ENCODE assay signal across 13 cellular contexts in the genomic region with DNA sequence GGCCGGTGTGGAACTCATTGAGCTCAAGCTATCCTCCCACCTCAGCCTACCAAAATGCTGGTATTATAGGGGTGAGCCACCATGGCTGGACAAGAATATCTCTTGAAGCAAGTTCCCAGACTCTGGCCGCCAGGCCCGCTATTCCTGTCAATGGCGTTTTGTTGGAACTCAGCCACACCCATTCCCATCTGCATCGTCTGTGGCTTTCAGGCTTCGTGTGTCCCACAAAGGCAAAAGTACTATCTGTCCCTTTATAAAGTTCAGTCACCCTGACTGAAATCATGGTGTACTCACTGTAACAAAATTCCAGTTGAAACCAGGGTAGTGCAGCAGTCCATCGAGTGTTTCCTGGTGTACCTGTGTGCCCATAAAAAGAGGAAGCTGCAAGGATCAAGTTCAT.
DNase-seq lines count a peak whose midpoint lies in the region; ATAC-seq and TF ChIP-seq lines count a peak whose summit lies in the region.
"Had no signal": no experiment of that assay in that cellular context is flagged by ENCODE, and none has a peak within 500 bp of the region (broad histone marks: within the 10 kb centered on the region; RNA-seq: fewer than 3 reads in every experiment).

No MANE protein-coding gene starts in this region.

- H3K27me3 Mint-ChIP-seq in activated CD8-positive, alpha-beta memory T cell treated with anti-CD3 and anti-CD28 coated beads, Interleukin-2, amount 10 ng/mL, durations not matched to agents 7 days and 5 days: peaks cover 18% of the 10 kb centered on the region

- H3K9me3 ChIP-seq in esophagus muscularis mucosa (no peaks in the 10 kb centered on the region), mucosa of descending colon (no peaks in the 10 kb centered on the region)
- H3K9me3 ChIP-seq: ascending aorta, ovary had no signal

- WGBS in esophagus muscularis mucosa: 70% methylated on average over 7 of the region's 7 CpGs

- intact Hi-C loops in esophagus muscularis mucosa (cut with DNase I) (no loop called here), mucosa of descending colon (cut with DNase I, micrococcal nuclease) (no loop called here)

- TF ChIP-seq POLR2A in esophagus muscularis mucosa (IDR thresholded peaks at IDR 0.05; ENCODE audit: low read depth): no peak

- H3K4me3 ChIP-seq in esophagus muscularis mucosa (no peak overlapping the region), mucosa of descending colon (no peak overlapping the region)
- H3K4me3 ChIP-seq: ascending aorta, ovary had no signal

- in situ Hi-C loops in KBM-7 (cut with MboI; ENCODE audit: low pct_unique_long_range_greater_than_20kb, low sequenced_read_pairs): no loop called here

- no peaks in the 10 kb centered on the region for H3K27me3 ChIP-seq in esophagus muscularis mucosa
- H3K27me3 ChIP-seq: ascending aorta, ovary had no signal

- peaks cover 28 to 48% (median 37%) of the 10 kb centered on the region in 4 donors for H3K4me1 ChIP-seq in esophagus muscularis mucosa
- peaks cover 21% of the 10 kb centered on the region for H3K4me1 ChIP-seq in mucosa of descending colon (ENCODE audit: low read depth)

- CTCF ChIA-PET in activated CD8-positive, alpha-beta memory T cell treated with anti-CD3 and anti-CD28 coated beads, Interleukin-2, amount 10 ng/mL, durations not matched to agents 7 days and 5 days (lab: Charles Lee): no interaction called here

- peak; percentile 9 for DNase-seq in KBM-7
- DNase-seq in esophagus muscularis mucosa (ENCODE audit: extremely low spot score): no peak
- DNase-seq in mucosa of descending colon: no peak
- no peak for DNase-seq in activated CD8-positive, alpha-beta memory T cell treated with anti-CD3 and anti-CD28 coated beads, Interleukin-2, amount 10 ng/mL, durations not matched to agents 7 days and 5 days
- no peak for DNase-seq in stimulated activated CD4-positive, alpha-beta T cell treated with anti-CD3 and anti-CD28 coated beads, Interleukin-2, amount 100 ng/mL, for 24 hours
- DNase-seq in NCI-H2171 (lab: John Stamatoyannopoulos, UW): no peak
- DNase-seq: activated gamma-delta T cell treated with Interleukin-2 at 50 U/mL for 16 hours, NCI-H526 had no signal

- peaks cover 12% of the 10 kb centered on the region for H3K4me1 Mint-ChIP-seq in activated CD8-positive, alpha-beta memory T cell treated with anti-CD3 and anti-CD28 coated beads, Interleukin-2, amount 10 ng/mL, durations not matched to agents 7 days and 5 days

- peak; percentile 11 for TF ChIP-seq EP300 in esophagus muscularis mucosa (IDR thresholded peaks at IDR 0.05)

- H3K27ac ChIP-seq in C4-2B (peak overlapping the region; percentile 99), esophagus muscularis mucosa (replicated peaks in 1 of 4) (no peak overlapping the region)
- H3K27ac ChIP-seq: ascending aorta, KMS-11, ovary had no signal

- H3K36me3 ChIP-seq in esophagus muscularis mucosa: peaks cover under 1 to 33% (median 26%) of the 10 kb centered on the region in 4 donors
- H3K36me3 ChIP-seq in mucosa of descending colon (ENCODE audit: low read depth): no peaks in the 10 kb centered on the region
- H3K36me3 ChIP-seq: ovary had no signal

- ATAC-seq in mucosa of descending colon (peak; percentile 58), HG03432 (IDR thresholded peaks at IDR 0.05; ENCODE audit: unreplicated experiment) (no peak)
- no peak for ATAC-seq in activated CD8-positive, alpha-beta memory T cell treated with anti-CD3 and anti-CD28 coated beads, Interleukin-2, amount 10 ng/mL, durations not matched to agents 7 days and 5 days

- no peak overlapping the region for H3K4me3 Mint-ChIP-seq in activated CD8-positive, alpha-beta memory T cell treated with anti-CD3 and anti-CD28 coated beads, Interleukin-2, amount 10 ng/mL, durations not matched to agents 7 days and 5 days

- H3K9me3 Mint-ChIP-seq in activated CD8-positive, alpha-beta memory T cell treated with anti-CD3 and anti-CD28 coated beads, Interleukin-2, amount 10 ng/mL, durations not matched to agents 7 days and 5 days (ENCODE audit: low read depth): no peaks in the 10 kb centered on the region

- no peak overlapping the region for H3K27ac Mint-ChIP-seq in activated CD8-positive, alpha-beta memory T cell treated with anti-CD3 and anti-CD28 coated beads, Interleukin-2, amount 10 ng/mL, durations not matched to agents 7 days and 5 days

- TF ChIP-seq CTCF in C4-2B (conservative IDR thresholded peaks at IDR 0.05) (no peak), esophagus muscularis mucosa (IDR thresholded peaks at IDR 0.05) (no peak), mucosa of descending colon (IDR thresholded peaks at IDR 0.05) (no peak)

- no peaks in the 10 kb centered on the region for H3K36me3 Mint-ChIP-seq in activated CD8-positive, alpha-beta memory T cell treated with anti-CD3 and anti-CD28 coated beads, Interleukin-2, amount 10 ng/mL, durations not matched to agents 7 days and 5 days
